Comparison of ENCODE assay signal across 13 cellular contexts in genomic region chr19:4712771-4713170, GRCh38. TPM values are rescaled to one million over a fixed set of nuclear protein-coding genes. Genes with fewer than 3 reads are reported as not detected.
DNase-seq lines count a peak whose midpoint lies in the region; ATAC-seq and TF ChIP-seq lines count a peak whose summit lies in the region.
"Had no signal": no experiment of that assay in that cellular context is flagged by ENCODE, and none has a peak within 500 bp of the region (broad histone marks: within the 10 kb centered on the region; RNA-seq: fewer than 3 reads in every experiment).

No MANE protein-coding gene starts in this region.

- no peaks in the 10 kb centered on the region for H3K9me3 Mint-ChIP-seq in progenitor cell of endocrine pancreas (ENCODE audit: low read depth)
- H3K9me3 Mint-ChIP-seq: activated naive CD4-positive, alpha-beta T cell treated with anti-CD3 and anti-CD28 coated beads for 36 hours; T-cell had no signal

- no peak for TF ChIP-seq EP300 in gastroesophageal sphincter (IDR thresholded peaks at IDR 0.05)
- no peak for TF ChIP-seq EP300 in upper lobe of left lung (IDR thresholded peaks at IDR 0.05)

- TF ChIP-seq CTCF in gastroesophageal sphincter (IDR thresholded peaks at IDR 0.05) (no peak), gastrocnemius medialis (IDR thresholded peaks at IDR 0.05 in 4 of 5, conservative IDR thresholded peaks at IDR 0.05 in 1 of 5) (peak in 4 of 5 experiments; percentile 32 to 58 (median 45)), progenitor cell of endocrine pancreas (IDR thresholded peaks at IDR 0.05; ENCODE audit: unreplicated experiment) (no peak), upper lobe of left lung (IDR thresholded peaks at IDR 0.05) (no peak)

- in situ Hi-C loops in gastrocnemius medialis (cut with MboI; ENCODE audit: low sequenced_read_pairs in 4 of 4), result no loop called here

- no peaks in the 10 kb centered on the region for H3K27me3 Mint-ChIP-seq in progenitor cell of endocrine pancreas
- H3K27me3 Mint-ChIP-seq: T-cell had no signal

- H3K9me3 ChIP-seq in gastroesophageal sphincter (no peaks in the 10 kb centered on the region), gastrocnemius medialis (no peaks in the 10 kb centered on the region), upper lobe of left lung (no peaks in the 10 kb centered on the region)
- H3K9me3 ChIP-seq: pancreas had no signal

- H3K4me1 Mint-ChIP-seq in progenitor cell of endocrine pancreas (ENCODE audit: low read depth), result peaks cover 12% of the 10 kb centered on the region

- H3K4me3 ChIP-seq in gastroesophageal sphincter, result no peak overlapping the region
- H3K4me3 ChIP-seq in gastrocnemius medialis, result peak overlapping the region in 3 of 4 donors; percentile 7 to 41 (median 28)
- no peak overlapping the region for H3K4me3 ChIP-seq in upper lobe of left lung
- H3K4me3 ChIP-seq: pancreas had no signal

- no peak overlapping the region for H3K4me3 Mint-ChIP-seq in progenitor cell of endocrine pancreas (ENCODE audit: low read depth)
- H3K4me3 Mint-ChIP-seq: activated naive CD4-positive, alpha-beta T cell treated with anti-CD3 and anti-CD28 coated beads for 36 hours; T-cell had no signal

- peak overlapping the region in 3 of 4 donors; percentile 67 to 81 (median 78) for H3K27ac ChIP-seq in gastroesophageal sphincter
- peak overlapping the region; percentile 89 to 100 (median 97) for H3K27ac ChIP-seq in gastrocnemius medialis
- H3K27ac ChIP-seq in upper lobe of left lung, result peak overlapping the region in 2 of 4 donors; percentile 27 to 43

- H3K4me1 ChIP-seq in gastroesophageal sphincter (peaks cover 0 to 41% (median 11%) of the 10 kb centered on the region in 3 donors), gastrocnemius medialis (peaks cover 63 to 70% of the 10 kb centered on the region in 2 donors), upper lobe of left lung (peaks cover 18 to 53% (median 46%) of the 10 kb centered on the region in 4 donors)

- H3K36me3 Mint-ChIP-seq in progenitor cell of endocrine pancreas (ENCODE audit: insufficient read depth), result peaks cover 18% of the 10 kb centered on the region

- DNase-seq in left ventricle myocardium superior (peak; percentile 32), Right ventricle myocardium inferior (ENCODE audit: missing footprints) (no peak), gastrocnemius medialis (peak; percentile 57 to 79), mucosa of gallbladder (ENCODE audit: low spot score) (no peak), progenitor cell of endocrine pancreas (ENCODE audit: low spot score, unreplicated experiment) (no peak), upper lobe of left lung (no peak)
- no peak for DNase-seq in stimulated activated CD4-positive, alpha-beta T cell treated with anti-CD3 and anti-CD28 coated beads, Interleukin-2, amount 100 ng/mL, for 48 hours
- DNase-seq: activated naive CD4-positive, alpha-beta T cell treated with anti-CD3 and anti-CD28 coated beads for 36 hours; central memory CD4-positive, alpha-beta T cell; stimulated activated CD4-positive, alpha-beta T cell treated with anti-CD3 and anti-CD28 coated beads, Interleukin-1b, Interleukin-23, amount 100 ng/mL, for 48 hours; T-cell had no signal

- 78 to 88% methylated on average over 3 of the region's 14 CpGs for WGBS in gastroesophageal sphincter (ENCODE audit: low coverage in 1 of 2), 2 donors
- WGBS in upper lobe of left lung, 2 donors, result 89 to 92% methylated on average over 9 to 12 of the region's 14 CpGs

- H3K27me3 ChIP-seq in gastroesophageal sphincter (no peaks in the 10 kb centered on the region), gastrocnemius medialis (no peaks in the 10 kb centered on the region), upper lobe of left lung (no peaks in the 10 kb centered on the region)
- H3K27me3 ChIP-seq: pancreas had no signal

- H3K36me3 ChIP-seq in gastroesophageal sphincter (peaks cover 0 to 85% of the 10 kb centered on the region in 2 donors), gastrocnemius medialis (peaks cover 0 to 20% of the 10 kb centered on the region in 2 donors), upper lobe of left lung (peaks cover 17 to 86% (median 61%) of the 10 kb centered on the region in 4 donors)

- intact Hi-C loops in left ventricle myocardium superior (cut with micrococcal nuclease), result no loop called here
- intact Hi-C loops in Right ventricle myocardium inferior (cut with DNase I), result no loop called here
- intact Hi-C loops in gastrocnemius medialis (cut with DNase I; ENCODE audit: low total_unique reads), result loop anchor here (1.0 to 10.0 kb wide), 6 partner anchors 18 to 950 kb away; partner anchors contain the start of genes APBA3, MRPL54, PLIN4 and PLIN5

- H3K27ac Mint-ChIP-seq in progenitor cell of endocrine pancreas, result no peak overlapping the region
- H3K27ac Mint-ChIP-seq: activated naive CD4-positive, alpha-beta T cell treated with anti-CD3 and anti-CD28 coated beads for 36 hours; T-cell had no signal

- ATAC-seq in left ventricle myocardium superior, result no peak
- ATAC-seq in Right ventricle myocardium inferior, result no peak
- ATAC-seq in gastroesophageal sphincter, result no peak
- ATAC-seq in gastrocnemius medialis, result peak; percentile 37 to 45
- no peak for ATAC-seq in upper lobe of left lung (ENCODE audit: low FRiP score in 2 of 2)
- ATAC-seq: T-cell had no signal

- no peak for TF ChIP-seq POLR2A in gastroesophageal sphincter (IDR thresholded peaks at IDR 0.05)
- no peak for TF ChIP-seq POLR2A in gastrocnemius medialis (IDR thresholded peaks at IDR 0.05)
- TF ChIP-seq POLR2A in upper lobe of left lung (IDR thresholded peaks at IDR 0.05), result no peak

RNA-seq across cellular contexts. Expression of gene DPP9, which starts 10.9 kb away (rescaled TPM):
- total RNA-seq in left ventricle myocardium superior, result 53.9 TPM
- total RNA-seq in Right ventricle myocardium inferior, result 52.7 TPM
- total RNA-seq in gastroesophageal sphincter, result 10 to 100 TPM; 35.0 to 82.1 (median 42.0) TPM
- total RNA-seq in gastrocnemius medialis, result 100 to 1,000 TPM in 3 of 4 donors, 10 to 100 TPM in 1; 92.6 to 208 (median 148) TPM
- 62.8 TPM for total RNA-seq in mucosa of gallbladder
- 48.9 and 50.3 TPM in 2 replicates for total RNA-seq in progenitor cell of endocrine pancreas
- total RNA-seq in upper lobe of left lung, result 100 to 1,000 TPM in 2 of 6 donors, 10 to 100 TPM in 4; 55.1 to 255 (median 89.0) TPM

RNA-seq across cellular contexts. Expression of gene MYDGF, which starts 42.6 kb away (rescaled TPM):
- total RNA-seq in left ventricle myocardium superior (27.0 TPM), Right ventricle myocardium inferior (29.8 TPM), gastroesophageal sphincter (10 to 100 TPM; 20.5 to 44.6 (median 30.1) TPM), gastrocnemius medialis (10 to 100 TPM in 2 of 4 donors, 1 to 10 TPM in 2; 8.0 to 12.9 (median 10.1) TPM), mucosa of gallbladder (77.4 TPM), progenitor cell of endocrine pancreas (42.5 and 45.9 TPM in 2 replicates), upper lobe of left lung (100 to 1,000 TPM in 1 of 6 donors, 10 to 100 TPM in 4, 1 to 10 TPM in 1; 6.3 to 121 (median 67.1) TPM)

Comparison
In these comparisons a context has a peak if more than half of its experiments do, and no peak if none do; other contexts are left out.
1. DNase-seq: peak in left ventricle myocardium superior (single experiment) and gastrocnemius medialis (2 of 2); none in Right ventricle myocardium inferior (single experiment), mucosa of gallbladder (single experiment), progenitor cell of endocrine pancreas (single experiment), stimulated activated CD4-positive, alpha-beta T cell treated with anti-CD3 and anti-CD28 coated beads, Interleukin-2, amount 100 ng/mL, for 48 hours (0 of 2) and upper lobe of left lung (0 of 2).
2. ATAC-seq: peak in gastrocnemius medialis (2 of 2); none in left ventricle myocardium superior (single experiment), Right ventricle myocardium inferior (single experiment), gastroesophageal sphincter (single experiment) and upper lobe of left lung (0 of 2).
3. H3K4me3 ChIP-seq: peak in gastrocnemius medialis (3 of 4); none in gastroesophageal sphincter (0 of 2) and upper lobe of left lung (0 of 4).
4. CTCF ChIP-seq: peak in gastrocnemius medialis (4 of 5); none in gastroesophageal sphincter (0 of 4), progenitor cell of endocrine pancreas (single experiment) and upper lobe of left lung (0 of 6).